In genomic region chr22:22897947-22898346, GRCh38 we compare ENCODE assay signal across 23 cellular contexts. TPM values are rescaled to one million over a fixed set of nuclear protein-coding genes. Genes with fewer than 3 reads are reported as not detected.
"Had no signal": no experiment of that assay in that cellular context is flagged by ENCODE, and none has a peak within 500 bp of the region (broad histone marks: within the 10 kb centered on the region; RNA-seq: fewer than 3 reads in every experiment).

No MANE protein-coding gene starts in this region.

- H3K27ac ChIP-seq: hepatocyte, left lung, right lobe of liver had no signal

- DNase-seq: activated CD4-positive, alpha-beta memory T cell treated with anti-CD3 and anti-CD28 coated beads for 36 hours; activated CD4-positive, alpha-beta T cell treated with anti-CD3 and anti-CD28 coated beads for 4 hours; activated CD4-positive, CD25-positive, alpha-beta regulatory T cell; activated gamma-delta T cell; activated naive CD4-positive, alpha-beta T cell treated with anti-CD3 and anti-CD28 coated beads, Interleukin-2, amount 50 U/mL, for 16 hours; activated T-cell treated with anti-CD3 and anti-CD28 coated beads, Interleukin-2, amount 50 U/mL, for 48 hours; dermis blood vessel endothelial cell; effector memory CD4-positive, alpha-beta T cell; glutamatergic neuron; kidney glomerular epithelial cell; nucleus accumbens; right lobe of liver; stimulated activated CD4-positive, alpha-beta T cell treated with anti-CD3 and anti-CD28 coated beads, Interleukin-2, amount 100 ng/mL, for 48 hours; stimulated activated CD8-positive, alpha-beta memory T cell treated with anti-CD3 and anti-CD28 coated beads, Interleukin-4, amount 100 ng/mL, for 48 hours; stimulated activated naive B cell treated with anti-CD40 and anti-IgM and Interleukin-4, amounts not matched to agents 10 μg/mL and 1 μg/mL and 100 μg/mL, for 72 hours; transverse colon had no signal

- H3K27me3 ChIP-seq: right lobe of liver had no signal

- H3K4me3 ChIP-seq: hepatocyte, left lung, right lobe of liver, transverse colon had no signal

- H3K4me1 ChIP-seq: left lung, right lobe of liver, transverse colon had no signal

- H3K4me2 ChIP-seq: hepatocyte had no signal

- H3K36me3 ChIP-seq: left lung, right lobe of liver, transverse colon had no signal

- H3K9me3 ChIP-seq: left lung, right lobe of liver, transverse colon had no signal

- H3K79me2 ChIP-seq: hepatocyte had no signal

- H2AFZ ChIP-seq: hepatocyte had no signal

RNA-seq across cellular contexts. Expression of gene IGLL5, which starts 10.3 kb away (rescaled TPM):
- total RNA-seq: activated CD4-positive, alpha-beta memory T cell treated with anti-CD3 and anti-CD28 coated beads for 36 hours; cardiac septum; dermis blood vessel endothelial cell; frontal cortex; hepatocyte; lung microvascular endothelial cell; mesothelial cell of epicardium; temporal lobe had no signal
